In genomic region chr1:44647896-44648295, GRCh38 we compare ENCODE assay signal across 21 cellular contexts.
"Had no signal": no experiment of that assay in that cellular context is flagged by ENCODE, and none has a peak within 500 bp of the region (broad histone marks: within the 10 kb centered on the region; RNA-seq: fewer than 3 reads in every experiment).

No MANE protein-coding gene starts in this region.

- H3K36me3 ChIP-seq: neural progenitor cell had no signal

- H3K9me3 Mint-ChIP-seq: activated CD4-positive, alpha-beta T cell treated with anti-CD3 and anti-CD28 coated beads, Interleukin-2, amount 10 ng/mL, durations not matched to agents 24 days and 14 days; activated CD8-positive, alpha-beta T cell treated with anti-CD3 and anti-CD28 coated beads for 36 hours; activated T-cell treated with anti-CD3 and anti-CD28 coated beads, Interleukin-2, amount 50 U/mL, for 4 hours; naive B cell; neural progenitor cell; stimulated activated naive CD8-positive, alpha-beta T cell treated with anti-CD3 and anti-CD28 coated beads, Interleukin-15, amount 100 ng/mL, for 72 hours had no signal

- H3K9me3 ChIP-seq: gastroesophageal sphincter, heart left ventricle, mucosa of descending colon, prostate gland, right atrium auricular region, thoracic aorta, upper lobe of left lung had no signal

- H3K4me3 Mint-ChIP-seq: activated CD4-positive, alpha-beta T cell treated with anti-CD3 and anti-CD28 coated beads, Interleukin-2, amount 10 ng/mL, durations not matched to agents 24 days and 14 days; activated CD8-positive, alpha-beta T cell treated with anti-CD3 and anti-CD28 coated beads for 36 hours; activated naive CD8-positive, alpha-beta T cell; activated T-cell treated with anti-CD3 and anti-CD28 coated beads, Interleukin-2, amount 50 U/mL, for 4 hours; neural progenitor cell; stimulated activated naive CD8-positive, alpha-beta T cell treated with anti-CD3 and anti-CD28 coated beads, Interleukin-15, amount 100 ng/mL, for 72 hours had no signal

- H3K27me3 ChIP-seq: cardiac muscle cell, gastroesophageal sphincter, heart left ventricle, neural progenitor cell, right atrium auricular region, upper lobe of left lung had no signal

- H3K27me3 Mint-ChIP-seq: activated CD4-positive, alpha-beta T cell treated with anti-CD3 and anti-CD28 coated beads, Interleukin-2, amount 10 ng/mL, durations not matched to agents 24 days and 14 days; activated CD8-positive, alpha-beta T cell treated with anti-CD3 and anti-CD28 coated beads for 36 hours; activated naive CD8-positive, alpha-beta T cell; naive B cell; stimulated activated naive CD8-positive, alpha-beta T cell treated with anti-CD3 and anti-CD28 coated beads, Interleukin-15, amount 100 ng/mL, for 72 hours had no signal

- H3K4me3 ChIP-seq: cardiac muscle cell, gastroesophageal sphincter, heart left ventricle, mucosa of descending colon, neural progenitor cell, prostate gland, right atrium auricular region, thoracic aorta, upper lobe of left lung had no signal

- DNase-seq: activated CD4-positive, alpha-beta T cell treated with anti-CD3 and anti-CD28 coated beads, Interleukin-2, amount 10 ng/mL, durations not matched to agents 24 days and 14 days; activated CD4-positive, CD25-positive, alpha-beta regulatory T cell; activated CD8-positive, alpha-beta T cell treated with anti-CD3 and anti-CD28 coated beads for 36 hours; activated effector memory CD4-positive, alpha-beta T cell treated with Interleukin-2 at 50 U/mL for 16 hours; activated T-cell treated with anti-CD3 and anti-CD28 coated beads, Interleukin-2, amount 50 U/mL, for 4 hours; amygdala; heart left ventricle; left ventricle myocardium superior; mucosa of descending colon; naive B cell; stimulated activated naive CD8-positive, alpha-beta T cell treated with anti-CD3 and anti-CD28 coated beads, Interleukin-15, amount 100 ng/mL, for 72 hours; T-helper 9 cell; upper lobe of left lung had no signal

- H3K27ac ChIP-seq: cardiac muscle cell, neural progenitor cell, prostate gland, right atrium auricular region, upper lobe of left lung had no signal

- FAIRE-seq: endometrium had no signal

- H3K27ac Mint-ChIP-seq: activated CD4-positive, alpha-beta T cell treated with anti-CD3 and anti-CD28 coated beads, Interleukin-2, amount 10 ng/mL, durations not matched to agents 24 days and 14 days; activated CD8-positive, alpha-beta T cell treated with anti-CD3 and anti-CD28 coated beads for 36 hours; activated naive CD8-positive, alpha-beta T cell; neural progenitor cell had no signal

- H3K4me1 Mint-ChIP-seq: activated CD4-positive, alpha-beta T cell treated with anti-CD3 and anti-CD28 coated beads, Interleukin-2, amount 10 ng/mL, durations not matched to agents 24 days and 14 days; stimulated activated naive CD8-positive, alpha-beta T cell treated with anti-CD3 and anti-CD28 coated beads, Interleukin-15, amount 100 ng/mL, for 72 hours had no signal

- H3K36me3 Mint-ChIP-seq: activated naive CD8-positive, alpha-beta T cell had no signal

- H3K9ac ChIP-seq: neural progenitor cell had no signal
